ENCODE assay signal across 19 cellular contexts in genomic region chr6:14585689-14586088, GRCh38.
DNase-seq lines count a peak whose midpoint lies in the region; ATAC-seq and TF ChIP-seq lines count a peak whose summit lies in the region.
"Had no signal": no experiment of that assay in that cellular context is flagged by ENCODE, and none has a peak within 500 bp of the region (broad histone marks: within the 10 kb centered on the region; RNA-seq: fewer than 3 reads in every experiment).

No MANE protein-coding gene starts in this region.

- DNase-seq in Right ventricle myocardium superior: no peak
- no peak for DNase-seq in left ventricle myocardium inferior
- no peak for DNase-seq in right cardiac atrium
- no peak for DNase-seq in right atrium auricular region (ENCODE audit: low spot score)
- DNase-seq in fibroblast of peridontal ligament (ENCODE audit: extremely low read depth): peak; percentile 17
- no peak for DNase-seq in NCI-H774 (lab: John Stamatoyannopoulos, UW)
- DNase-seq in upper lobe of right lung: no peak
- DNase-seq: Caco-2; CD4-positive, CD25-positive, alpha-beta regulatory T cell; CD8-positive, alpha-beta T cell; DMS153; DND-41; GM23248; H7 had no signal

- ATAC-seq in Right ventricle myocardium superior (ENCODE audit: poor library complexity) (peak; percentile 41), right cardiac atrium (peak; percentile 34 to 71), HG02884 (IDR thresholded peaks at IDR 0.05; ENCODE audit: unreplicated experiment) (no peak), upper lobe of right lung (no peak)
- ATAC-seq: CD8-positive, alpha-beta T cell; HCT116 had no signal

- intact Hi-C loops in Right ventricle myocardium superior (cut with DNase I) (no loop called here), left ventricle myocardium inferior (cut with micrococcal nuclease) (no loop called here), right cardiac atrium (cut with DNase I) (no loop called here), upper lobe of right lung (cut with DNase I) (no loop called here)

- H3K27me3 ChIP-seq in left ventricle myocardium inferior (ENCODE audit: low read depth) (no peaks in the 10 kb centered on the region), right cardiac atrium (ENCODE audit: control insufficient read depth, insufficient read depth) (no peaks in the 10 kb centered on the region), right atrium auricular region (no peaks in the 10 kb centered on the region), upper lobe of right lung (no peaks in the 10 kb centered on the region)
- H3K27me3 ChIP-seq: BLaER1 had no signal

- no peaks in the 10 kb centered on the region for H3K36me3 ChIP-seq in left ventricle myocardium inferior
- H3K36me3 ChIP-seq in right atrium auricular region: no peaks in the 10 kb centered on the region
- H3K36me3 ChIP-seq in upper lobe of right lung: no peaks in the 10 kb centered on the region
- H3K36me3 ChIP-seq: BLaER1 had no signal

- H3K4me3 ChIP-seq in left ventricle myocardium inferior (no peak overlapping the region), right cardiac atrium (ENCODE audit: low read length) (no peak overlapping the region), right atrium auricular region (no peak overlapping the region), upper lobe of right lung (no peak overlapping the region)
- H3K4me3 ChIP-seq: BLaER1, GM23248 had no signal

- H3K4me1 ChIP-seq in left ventricle myocardium inferior: peaks cover 12% of the 10 kb centered on the region
- peaks cover 2% of the 10 kb centered on the region for H3K4me1 ChIP-seq in right cardiac atrium (ENCODE audit: control insufficient read depth, insufficient read depth, low read length)
- peaks cover 0 to 4% of the 10 kb centered on the region in 2 donors for H3K4me1 ChIP-seq in right atrium auricular region
- H3K4me1 ChIP-seq in upper lobe of right lung: no peaks in the 10 kb centered on the region
- H3K4me1 ChIP-seq: BLaER1, Caco-2 had no signal

- TF ChIP-seq CTCF in left ventricle myocardium inferior (IDR thresholded peaks at IDR 0.05; ENCODE audit: borderline replicate concordance) (no peak), right atrium auricular region (IDR thresholded peaks at IDR 0.05) (no peak), upper lobe of right lung (IDR thresholded peaks at IDR 0.05) (no peak)

- H3K27ac ChIP-seq in left ventricle myocardium inferior (replicated peaks): no peak overlapping the region
- no peak overlapping the region for H3K27ac ChIP-seq in right cardiac atrium (ENCODE audit: low read length)
- no peak overlapping the region for H3K27ac ChIP-seq in right atrium auricular region
- no peak overlapping the region for H3K27ac ChIP-seq in upper lobe of right lung
- H3K27ac ChIP-seq: 22Rv1, BLaER1, C4-2B, GM23248 had no signal

- H3K9me3 ChIP-seq in left ventricle myocardium inferior (replicated peaks): no peaks in the 10 kb centered on the region
- no peaks in the 10 kb centered on the region for H3K9me3 ChIP-seq in right cardiac atrium (ENCODE audit: control insufficient read depth, low read length)
- H3K9me3 ChIP-seq in right atrium auricular region: no peaks in the 10 kb centered on the region
- no peaks in the 10 kb centered on the region for H3K9me3 ChIP-seq in upper lobe of right lung
- H3K9me3 ChIP-seq: Caco-2 had no signal

- WGBS in right cardiac atrium: 76% methylated on average over 1 of the region's 1 CpG

Comparison
In these comparisons a context has a peak if more than half of its experiments do, and no peak if none do; other contexts are left out.
1. ATAC-seq: peak in Right ventricle myocardium superior (single experiment) and right cardiac atrium (2 of 2); none in HG02884 (single experiment) and upper lobe of right lung (single experiment).